In genomic region chr14:54503476-54503875, GRCh38 we compare ENCODE assay signal across 10 cellular contexts. TPM values are rescaled to one million over a fixed set of nuclear protein-coding genes. Genes with fewer than 3 reads are reported as not detected.
DNase-seq lines count a peak whose midpoint lies in the region; ATAC-seq and TF ChIP-seq lines count a peak whose summit lies in the region.
"Had no signal": no experiment of that assay in that cellular context is flagged by ENCODE, and none has a peak within 500 bp of the region (broad histone marks: within the 10 kb centered on the region; RNA-seq: fewer than 3 reads in every experiment).

No MANE protein-coding gene starts in this region.

- H3K9me3 ChIP-seq in upper lobe of left lung: no peaks in the 10 kb centered on the region

- no peaks in the 10 kb centered on the region for H3K4me1 ChIP-seq in upper lobe of left lung

- WGBS in upper lobe of left lung, 2 donors: 63 to 69% methylated on average over 3 of the region's 3 CpGs

- TF ChIP-seq EP300 in upper lobe of left lung (IDR thresholded peaks at IDR 0.05): no peak

- H3K4me3 ChIP-seq in upper lobe of left lung: no peak overlapping the region
- H3K4me3 ChIP-seq: lung had no signal

- TF ChIP-seq CTCF in upper lobe of left lung (IDR thresholded peaks at IDR 0.05): peak in 3 of 6 experiments; percentile 9 to 26 (median 14)

- H3K36me3 ChIP-seq in upper lobe of left lung: no peaks in the 10 kb centered on the region

- DNase-seq in SIG-M5 treated with dmso at 0.1 percent for 504 hours (lab: John Stamatoyannopoulos, UW; ENCODE audit: unreplicated experiment) (peak; percentile 51), SIG-M5 (lab: John Stamatoyannopoulos, UW) (no peak), OCI-M1 (lab: John Stamatoyannopoulos, UW) (peak; percentile 58), fibroblast of peridontal ligament (ENCODE audit: extremely low read depth) (peak; percentile 55), upper lobe of left lung (no peak), A172 (ENCODE audit: low spot score) (no peak), KG1 (lab: John Stamatoyannopoulos, UW) (no peak)
- DNase-seq: activated naive CD4-positive, alpha-beta T cell had no signal

- H3K27ac ChIP-seq in upper lobe of left lung: peak overlapping the region in 1 of 4 donors; percentile 25

- no peak for TF ChIP-seq POLR2A in upper lobe of left lung (IDR thresholded peaks at IDR 0.05)

- no peaks in the 10 kb centered on the region for H3K27me3 ChIP-seq in upper lobe of left lung

- ATAC-seq in upper lobe of left lung (ENCODE audit: low FRiP score in 2 of 2) (peak; percentile 39 to 67), HG03039 (IDR thresholded peaks at IDR 0.05; ENCODE audit: unreplicated experiment) (no peak)

RNA-seq across cellular contexts. Expression of gene CGRRF1, which starts 6.2 kb away (rescaled TPM):
- 10 to 100 TPM in 4 of 6 donors, 1 to 10 TPM in 2; 2.1 to 24.0 (median 16.7) TPM for total RNA-seq in upper lobe of left lung
- total RNA-seq in A172 (2014; rRNA removed; shearing (Covaris generic)): 10.9 and 12.9 TPM in 2 replicates

RNA-seq across cellular contexts. Expression of gene GMFB, which starts 14.7 kb away (rescaled TPM):
- 10 to 100 TPM; 18.0 to 72.4 (median 43.9) TPM for total RNA-seq in upper lobe of left lung
- total RNA-seq in A172 (2014; rRNA removed; shearing (Covaris generic)): 63.2 and 96.4 TPM in 2 replicates

Comparison
In these comparisons a context has a peak if more than half of its experiments do, and no peak if none do; other contexts are left out.
1. DNase-seq: peak in SIG-M5 treated with dmso at 0.1 percent for 504 hours (single experiment), OCI-M1 (single experiment) and fibroblast of peridontal ligament (single experiment); none in SIG-M5 (single experiment), upper lobe of left lung (0 of 2), A172 (single experiment) and KG1 (single experiment).